ENCODE assay signal across 25 cellular contexts in the genomic region with DNA sequence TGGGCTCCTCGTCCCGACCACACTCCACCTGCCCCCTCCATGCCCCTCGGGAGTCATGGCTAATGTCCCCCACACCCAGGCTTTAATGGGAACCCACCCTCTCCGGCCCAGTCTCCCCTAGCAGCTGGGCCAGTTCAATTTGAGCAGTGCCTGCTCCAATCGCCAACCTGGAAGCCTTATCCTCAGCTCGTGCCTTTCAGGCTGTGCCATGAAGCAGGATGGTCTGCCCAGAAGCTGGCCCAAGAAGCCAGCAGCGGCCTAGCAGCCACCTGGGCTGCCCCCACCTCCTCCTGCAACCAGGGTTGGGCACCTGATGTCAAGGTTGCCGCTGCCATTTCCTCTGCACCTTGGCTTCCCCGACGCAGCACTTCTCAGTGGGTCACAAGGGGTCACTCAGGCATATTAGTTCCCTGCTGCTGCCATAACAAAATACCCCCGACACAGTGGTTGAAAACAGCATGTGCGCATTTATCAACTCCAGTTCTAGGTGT. TPM values are rescaled to one million over a fixed set of nuclear protein-coding genes. Genes with fewer than 3 reads are reported as not detected.
DNase-seq lines count a peak whose midpoint lies in the region; ATAC-seq and TF ChIP-seq lines count a peak whose summit lies in the region.
"Had no signal": no experiment of that assay in that cellular context is flagged by ENCODE, and none has a peak within 500 bp of the region (broad histone marks: within the 10 kb centered on the region; RNA-seq: fewer than 3 reads in every experiment).

No MANE protein-coding gene starts in this region.

- H3K23ac ChIP-seq in H9 (ENCODE audit: insufficient read length, low read depth, low read length), result no peak overlapping the region

- H3K36me3 ChIP-seq in endodermal cell (ENCODE audit: control insufficient read depth, insufficient read depth, low read length), result no peaks in the 10 kb centered on the region
- H3K36me3 ChIP-seq: ascending aorta, tibial nerve had no signal

- peaks cover 3% of the 10 kb centered on the region for H3K23me2 ChIP-seq in H9 (ENCODE audit: insufficient read length, low read depth, low read length, poor library complexity, severe bottlenecking)

- peaks cover 3% of the 10 kb centered on the region for H4K20me1 ChIP-seq in H9 (ENCODE audit: control insufficient read depth, insufficient read depth, insufficient read length)

- no peak overlapping the region for H2BK12ac ChIP-seq in H9 (ENCODE audit: insufficient read length, low read depth, low read length)

- H3K27ac ChIP-seq in H9 (ENCODE audit: insufficient read length, low read depth, low read length) (no peak overlapping the region), endodermal cell (ENCODE audit: low read depth, low read length) (no peak overlapping the region)
- H3K27ac ChIP-seq: ascending aorta, KMS-11, parathyroid adenoma, PC-9, tibial nerve had no signal

- no peak overlapping the region for H3K56ac ChIP-seq in H9 (ENCODE audit: insufficient read length, low read depth, low read length)

- no peak overlapping the region for H3T11ph ChIP-seq in H9 (ENCODE audit: low read length)

- H3K14ac ChIP-seq in H9 (ENCODE audit: insufficient read depth, low read length), result no peak overlapping the region

- no peak overlapping the region for H4K91ac ChIP-seq in H9 (ENCODE audit: insufficient read length, low read depth, low read length)

- H3K4ac ChIP-seq in H9 (ENCODE audit: low read depth, low read length), result no peak overlapping the region

- H2BK20ac ChIP-seq in H9 (ENCODE audit: low read depth, low read length, poor library complexity, severe bottlenecking), result no peak overlapping the region

- ATAC-seq in left ventricle myocardium superior, result no peak
- ATAC-seq: activated CD8-positive, alpha-beta memory T cell treated with anti-CD3 and anti-CD28 coated beads, Interleukin-2, amount 10 ng/mL, durations not matched to agents 7 days and 5 days; activated naive CD4-positive, alpha-beta T cell treated with anti-CD3 and anti-CD28 coated beads, Interleukin-2, amount 50 U/mL, for 72 hours; naive thymus-derived CD4-positive, alpha-beta T cell; stimulated activated naive CD8-positive, alpha-beta T cell treated with anti-CD3 and anti-CD28 coated beads, Interleukin-15, amount 100 ng/mL, for 72 hours had no signal

- no peak overlapping the region for H3K27ac Mint-ChIP-seq in H9
- no peak overlapping the region for H3K27ac Mint-ChIP-seq in endodermal cell
- H3K27ac Mint-ChIP-seq: activated CD8-positive, alpha-beta memory T cell treated with anti-CD3 and anti-CD28 coated beads, Interleukin-2, amount 10 ng/mL, durations not matched to agents 7 days and 5 days; activated T-helper 1 cell treated with anti-CD3 and anti-CD28 coated beads, Interleukin-12 subunit alpha, Interleukin-12 subunit beta, Interleukin-2, Interleukin-4 antibody, amounts not matched to agents 30 ng/mL and 10 ng/mL and 1 ng/mL, durations not matched to agents 14 hours and 24 hours and 36 hours; dendritic cell treated with granulocyte-macrophage colony-stimulating factor and Interleukin-4, amounts not matched to agents 40 ng/mL and 50 ng/mL, for 4 days had no signal

- H3K27me3 Mint-ChIP-seq in H9 (ENCODE audit: low read depth) (peaks cover 38% of the 10 kb centered on the region), endodermal cell (ENCODE audit: insufficient read depth) (peaks cover 36% of the 10 kb centered on the region)

- TF ChIP-seq CTCF in H9 (conservative IDR thresholded peaks at IDR 0.05), result no peak
- TF ChIP-seq CTCF in endodermal cell (conservative IDR thresholded peaks at IDR 0.05), result no peak

- H3K4me1 ChIP-seq in H9 (ENCODE audit: insufficient read depth, low read length) (no peaks in the 10 kb centered on the region), endodermal cell (ENCODE audit: control insufficient read depth, insufficient read depth, low read length) (peaks cover 6% of the 10 kb centered on the region)

- H3K9me3 Mint-ChIP-seq in H9, result no peaks in the 10 kb centered on the region; a peak in 1 of 5 replicates
- no peaks in the 10 kb centered on the region for H3K9me3 Mint-ChIP-seq in endodermal cell
- H3K9me3 Mint-ChIP-seq: activated naive CD4-positive, alpha-beta T cell treated with anti-CD3 and anti-CD28 coated beads, Interleukin-2, amount 50 U/mL, for 72 hours; activated T-helper 1 cell treated with anti-CD3 and anti-CD28 coated beads, Interleukin-12 subunit alpha, Interleukin-12 subunit beta, Interleukin-2, Interleukin-4 antibody, amounts not matched to agents 30 ng/mL and 10 ng/mL and 1 ng/mL, durations not matched to agents 14 hours and 24 hours and 36 hours; dendritic cell treated with granulocyte-macrophage colony-stimulating factor and Interleukin-4, amounts not matched to agents 40 ng/mL and 50 ng/mL, for 4 days; naive thymus-derived CD4-positive, alpha-beta T cell; stimulated activated naive CD8-positive, alpha-beta T cell treated with anti-CD3 and anti-CD28 coated beads, Interleukin-15, amount 100 ng/mL, for 72 hours had no signal

- no peak overlapping the region for H2AFZ ChIP-seq in H9 (ENCODE audit: low read length)
- H2AFZ ChIP-seq: parathyroid adenoma, PC-9 had no signal

- peaks cover 11 to 16% of the 10 kb centered on the region in 2 experiments for H3K4me1 Mint-ChIP-seq in H9
- H3K4me1 Mint-ChIP-seq in endodermal cell, result peaks cover 5% of the 10 kb centered on the region

- H3K27me3 ChIP-seq in H9 (ENCODE audit: insufficient read depth, low read length), result peaks cover 7% of the 10 kb centered on the region; the same call in 1 of the 2 replicates
- peaks cover 18% of the 10 kb centered on the region for H3K27me3 ChIP-seq in endodermal cell (ENCODE audit: control insufficient read depth, insufficient read depth, low read length, poor library complexity, severe bottlenecking)
- H3K27me3 ChIP-seq: ascending aorta, tibial nerve had no signal

- no peak overlapping the region for H3K4me2 ChIP-seq in H9 (ENCODE audit: insufficient read depth, insufficient read length, low read length)
- H3K4me2 ChIP-seq: KMS-11, PC-9 had no signal

- no peak overlapping the region for H3K9ac ChIP-seq in H9 (ENCODE audit: extremely low read depth, insufficient read length, low read length)
- H3K9ac ChIP-seq in endodermal cell (ENCODE audit: extremely low read depth, low read length, poor library complexity, severe bottlenecking), result no peak overlapping the region
- H3K9ac ChIP-seq: KMS-11, parathyroid adenoma had no signal

- no peak overlapping the region for H2BK15ac ChIP-seq in H9 (ENCODE audit: low read depth, low read length)

- no peak overlapping the region for H4K5ac ChIP-seq in H9 (ENCODE audit: insufficient read length, low read depth, low read length)

- H2BK120ac ChIP-seq in H9 (ENCODE audit: low read depth, low read length, poor library complexity, severe bottlenecking), result no peak overlapping the region

- no peak overlapping the region for H3K4me3 ChIP-seq in endodermal cell (ENCODE audit: low read length)
- H3K4me3 ChIP-seq: ascending aorta, PC-9, tibial nerve had no signal

- H3K18ac ChIP-seq in H9 (ENCODE audit: insufficient read length, low read depth, low read length), result no peak overlapping the region

- H4K8ac ChIP-seq in H9 (replicated peaks; ENCODE audit: insufficient read length, low read depth, low read length), result no peak overlapping the region

- DNase-seq in cardiac septum (ENCODE audit: low spot score), result peak; percentile 62
- no peak for DNase-seq in left ventricle myocardium superior
- DNase-seq in H9, result peak; percentile 29
- peak; percentile 49 for DNase-seq in endodermal cell
- peak; percentile 72 for DNase-seq in posterior vena cava (ENCODE audit: low spot score)
- DNase-seq in HuH-7 (ENCODE audit: low spot score), result no peak
- DNase-seq in foreskin melanocyte, result no peak
- no peak for DNase-seq in NCI-H774 (lab: John Stamatoyannopoulos, UW)
- DNase-seq: activated CD8-positive, alpha-beta memory T cell treated with anti-CD3 and anti-CD28 coated beads, Interleukin-2, amount 10 ng/mL, durations not matched to agents 7 days and 5 days; central memory CD4-positive, alpha-beta T cell; DMS153; naive thymus-derived CD4-positive, alpha-beta T cell; NCI-H1436 treated with DMSO at 0.1 percent for 48 hours; NCI-H2107; PC-9; stimulated activated naive CD8-positive, alpha-beta T cell treated with anti-CD3 and anti-CD28 coated beads, Interleukin-15, amount 100 ng/mL, for 72 hours had no signal

- no peaks in the 10 kb centered on the region for H3K79me2 ChIP-seq in H9 (ENCODE audit: insufficient read depth, low read length)
- H3K79me2 ChIP-seq: parathyroid adenoma had no signal

- WGBS in H9 (ENCODE audit: extremely low coverage, insufficient read length, low lambda C conversion rate), result no CpG with 5 or more reads among the region's 12 CpGs
- WGBS in endodermal cell (ENCODE audit: insufficient coverage in 1 of 2, insufficient read length in 1 of 2), 2 experiments, result 78 to 84% methylated on average over 10 to 12 of the region's 12 CpGs

- no peak overlapping the region for H2BK5ac ChIP-seq in H9 (ENCODE audit: insufficient read length, low read length)

- intact Hi-C loops in cardiac septum (cut with DNase I) (no loop called here), left ventricle myocardium superior (cut with micrococcal nuclease) (no loop called here), posterior vena cava (cut with DNase I) (no loop called here)

- H3K4me3 Mint-ChIP-seq in H9 (no peak overlapping the region), endodermal cell (no peak overlapping the region)
- H3K4me3 Mint-ChIP-seq: activated CD8-positive, alpha-beta memory T cell treated with anti-CD3 and anti-CD28 coated beads, Interleukin-2, amount 10 ng/mL, durations not matched to agents 7 days and 5 days; activated T-helper 1 cell treated with anti-CD3 and anti-CD28 coated beads, Interleukin-12 subunit alpha, Interleukin-12 subunit beta, Interleukin-2, Interleukin-4 antibody, amounts not matched to agents 30 ng/mL and 10 ng/mL and 1 ng/mL, durations not matched to agents 14 hours and 24 hours and 36 hours; dendritic cell treated with granulocyte-macrophage colony-stimulating factor and Interleukin-4, amounts not matched to agents 40 ng/mL and 50 ng/mL, for 4 days; stimulated activated naive CD8-positive, alpha-beta T cell treated with anti-CD3 and anti-CD28 coated beads, Interleukin-15, amount 100 ng/mL, for 72 hours had no signal

- no peak overlapping the region for H2AK5ac ChIP-seq in H9 (ENCODE audit: insufficient read length, low read length)

- H3K9me3 ChIP-seq in H9 (ENCODE audit: control insufficient read depth, low read depth, low read length) (no peaks in the 10 kb centered on the region), endodermal cell (ENCODE audit: control insufficient read depth, low read length) (no peaks in the 10 kb centered on the region)
- H3K9me3 ChIP-seq: ascending aorta, tibial nerve had no signal

- H3K79me1 ChIP-seq in H9 (ENCODE audit: insufficient read depth, low read depth, low read length, poor library complexity, severe bottlenecking), result no peaks in the 10 kb centered on the region

- H3K36me3 Mint-ChIP-seq in H9 (ENCODE audit: insufficient read depth in 1 of 3, low read depth in 3 of 3) (no peaks in the 10 kb centered on the region), endodermal cell (ENCODE audit: low read depth) (peaks cover 2% of the 10 kb centered on the region)
- H3K36me3 Mint-ChIP-seq: activated CD8-positive, alpha-beta memory T cell treated with anti-CD3 and anti-CD28 coated beads, Interleukin-2, amount 10 ng/mL, durations not matched to agents 7 days and 5 days; activated naive CD4-positive, alpha-beta T cell treated with anti-CD3 and anti-CD28 coated beads, Interleukin-2, amount 50 U/mL, for 72 hours; naive thymus-derived CD4-positive, alpha-beta T cell had no signal

RNA-seq across cellular contexts. Expression of a gene that starts 2.3 kb away (rescaled TPM):
- total RNA-seq in cardiac septum (2.7 TPM), left ventricle myocardium superior (1.5 TPM), H9 (2021) (2.4 and 3.0 TPM in 2 replicates), endodermal cell (10 to 100 TPM; 11.2 to 12.5 TPM), posterior vena cava (1 to 10 TPM; 4.7 to 5.6 TPM)
- polyA plus RNA-seq in endodermal cell (2013, experiment 1 of 2), result 9.8 TPM
- 9.0 TPM for polyA plus RNA-seq in endodermal cell (2013, experiment 2 of 2)

RNA-seq across cellular contexts. Expression of a gene that starts 5.1 kb away (rescaled TPM):
- total RNA-seq in cardiac septum (4.6 TPM), left ventricle myocardium superior (2.5 TPM), H9 (2021) (2.3 and 2.8 TPM in 2 replicates), endodermal cell (1 to 10 TPM in 1 of 2 donors, under 1 TPM in 1; 0.93 to 2.2 TPM), posterior vena cava (100 to 1,000 TPM; 242 to 274 TPM)
- polyA plus RNA-seq in endodermal cell (2013, experiment 1 of 2), result 3.5 TPM
- 3.0 TPM for polyA plus RNA-seq in endodermal cell (2013, experiment 2 of 2)
- total RNA-seq: activated CD8-positive, alpha-beta memory T cell treated with anti-CD3 and anti-CD28 coated beads, Interleukin-2, amount 10 ng/mL, durations not matched to agents 7 days and 5 days had no signal
- polyA plus RNA-seq: naive thymus-derived CD4-positive, alpha-beta T cell had no signal

RNA-seq across cellular contexts. Expression of a gene that starts 37.6 kb away (rescaled TPM):
- total RNA-seq in cardiac septum (2.3 TPM), left ventricle myocardium superior (1.9 TPM), H9 (2021) (57.7 and 58.5 TPM in 2 replicates), endodermal cell (10 to 100 TPM; 46.6 to 65.1 TPM), posterior vena cava (1 to 10 TPM; 4.3 to 4.8 TPM)
- 52.4 TPM for polyA plus RNA-seq in endodermal cell (2013, experiment 1 of 2)
- polyA plus RNA-seq in endodermal cell (2013, experiment 2 of 2), result 53.2 TPM

RNA-seq across cellular contexts. Expression of a gene that starts 58.6 kb away (rescaled TPM):
- total RNA-seq in cardiac septum (0.51 TPM), left ventricle myocardium superior (0.27 TPM), H9 (2021) (not detected in 2 replicates), endodermal cell (not detected), posterior vena cava (under 1 TPM in 1 of 2 donors, not detected in 1; 0.24 TPM)
- polyA plus RNA-seq in endodermal cell (2013, experiment 1 of 2), result 0.04 TPM
- not detected for polyA plus RNA-seq in endodermal cell (2013, experiment 2 of 2)
- total RNA-seq: activated CD8-positive, alpha-beta memory T cell treated with anti-CD3 and anti-CD28 coated beads, Interleukin-2, amount 10 ng/mL, durations not matched to agents 7 days and 5 days; ascending aorta; NCI-H460; PC-9; SK-MEL-5 had no signal

Comparison
In these comparisons a context has a peak if more than half of its experiments do, and no peak if none do; other contexts are left out.
1. DNase-seq: peak in cardiac septum (single experiment), H9 (single experiment), endodermal cell (single experiment) and posterior vena cava (single experiment); none in left ventricle myocardium superior (single experiment), HuH-7 (single experiment), foreskin melanocyte (single experiment) and NCI-H774 (single experiment).
2. RNA of a gene that starts 5.1 kb away (total RNA-seq): 242 to 274 TPM in posterior vena cava; 4.6 TPM in cardiac septum (single experiment), 2.3 to 2.8 TPM in H9, 2.5 TPM in left ventricle myocardium superior (single experiment) and 0.93 to 2.2 TPM in endodermal cell; every median in the first group is over 10 times any median in the second.
3. RNA of a gene that starts 37.6 kb away (total RNA-seq): 46.6 to 65.1 TPM in endodermal cell and 57.7 to 58.5 TPM in H9; 4.3 to 4.8 TPM in posterior vena cava, 2.3 TPM in cardiac septum (single experiment) and 1.9 TPM in left ventricle myocardium superior (single experiment); every median in the first group is over 4 times any median in the second.